9 cellular contexts compared by ENCODE assay signal in genomic region chr11:5600374-5600851, GRCh38. TPM values are rescaled to one million over a fixed set of nuclear protein-coding genes. Genes with fewer than 3 reads are reported as not detected.
DNase-seq lines count a peak whose midpoint lies in the region; ATAC-seq and TF ChIP-seq lines count a peak whose summit lies in the region.
"Had no signal": no experiment of that assay in that cellular context is flagged by ENCODE, and none has a peak within 500 bp of the region (broad histone marks: within the 10 kb centered on the region; RNA-seq: fewer than 3 reads in every experiment).

No MANE protein-coding gene starts in this region.

- H3K27me3 Mint-ChIP-seq in CD14-positive monocyte (ENCODE audit: low read depth in 3 of 3) (peaks cover 0 to 2% (median 0%) of the 10 kb centered on the region in 3 donors), neural crest cell (ENCODE audit: low read depth) (no peaks in the 10 kb centered on the region)

- H3K36me3 ChIP-seq in testis (ENCODE audit: low read depth, missing control alignments), result no peaks in the 10 kb centered on the region

- no peaks in the 10 kb centered on the region for H3K27me3 ChIP-seq in testis

- no peaks in the 10 kb centered on the region for H3K9me3 ChIP-seq in testis

- H3K9me3 Mint-ChIP-seq in CD14-positive monocyte, result no peaks in the 10 kb centered on the region
- no peaks in the 10 kb centered on the region for H3K9me3 Mint-ChIP-seq in neural crest cell

- peaks cover 8% of the 10 kb centered on the region for H3K4me1 ChIP-seq in testis

- H3K36me3 Mint-ChIP-seq in CD14-positive monocyte (peaks cover 3% of the 10 kb centered on the region in 2 donors), neural crest cell (ENCODE audit: low read depth) (no peaks in the 10 kb centered on the region)

- DNase-seq in CD14-positive monocyte (ENCODE audit: low spot score), result peak; percentile 61
- peak; percentile 60 for DNase-seq in NOMO-1 treated with DMSO at 0.1 percent for 48 hours (lab: John Stamatoyannopoulos, UW; ENCODE audit: unreplicated experiment)
- DNase-seq in activated T-cell treated with anti-CD3 and anti-CD28 coated beads for 24 hours (ENCODE audit: low read depth), result peak; percentile 38
- DNase-seq in fibroblast of mammary gland (ENCODE audit: low read depth), result peak; percentile 66
- DNase-seq in neural crest cell (ENCODE audit: low read depth, low spot score), result peak; percentile 47
- DNase-seq in testis, result peak; percentile 86

- peak overlapping the region in 1 of 2 donors; percentile 56 for H3K27ac ChIP-seq in testis

- H3K4me3 ChIP-seq in fibroblast of mammary gland (ENCODE audit: control insufficient read depth, low read depth, low read length), result no peak overlapping the region
- no peak overlapping the region for H3K4me3 ChIP-seq in testis

- intact Hi-C loops in CD14-positive monocyte (cut with micrococcal nuclease), result loop anchor here in 1 of 2 donors (10.0 kb wide), 1 partner anchor 204 kb away; the partner anchor contains the start of gene OR52N2
- intact Hi-C loops in testis (cut with DNase I; ENCODE audit: low total_unique reads), result no loop called here

- no peak overlapping the region for H3K27ac Mint-ChIP-seq in CD14-positive monocyte
- H3K27ac Mint-ChIP-seq in neural crest cell (ENCODE audit: unreplicated experiment), result no peak overlapping the region

- peak; percentile 90 for ATAC-seq in GM18873 (IDR thresholded peaks at IDR 0.05; ENCODE audit: low FRiP score, unreplicated experiment)
- peak; percentile 83 for ATAC-seq in HG03095 (IDR thresholded peaks at IDR 0.05; ENCODE audit: unreplicated experiment)

- TF ChIP-seq CTCF in CD14-positive monocyte (IDR thresholded peaks at IDR 0.05), result peak; percentile 79
- TF ChIP-seq CTCF in fibroblast of mammary gland (conservative IDR thresholded peaks at IDR 0.05; ENCODE audit: control insufficient read depth, insufficient read depth, low read depth, low read length), result peak; percentile 60
- TF ChIP-seq CTCF in neural crest cell (conservative IDR thresholded peaks at IDR 0.05), result peak; percentile 76
- peak; percentile 45 to 55 (median 55) for TF ChIP-seq CTCF in testis (IDR thresholded peaks at IDR 0.05)

- WGBS in testis, 2 donors, result 47 to 57% methylated on average over 9 of the region's 9 CpGs

- no peak overlapping the region for H3K4me3 Mint-ChIP-seq in CD14-positive monocyte
- peak overlapping the region; percentile 74 for H3K4me3 Mint-ChIP-seq in neural crest cell

- peaks cover 19% of the 10 kb centered on the region for H3K4me1 Mint-ChIP-seq in CD14-positive monocyte
- H3K4me1 Mint-ChIP-seq in neural crest cell, result peaks cover 35% of the 10 kb centered on the region

- TF ChIP-seq POLR2A in testis (IDR thresholded peaks at IDR 0.05), result no peak

RNA-seq across cellular contexts. Expression of gene TRIM6, which starts 4.0 kb away (rescaled TPM):
- polyA plus RNA-seq in CD14-positive monocyte, result under 1 TPM; 0.15 to 0.44 TPM
- 11.8 and 13.7 TPM in 2 replicates for total RNA-seq in neural crest cell
- total RNA-seq in testis, result 10 to 100 TPM in 1 of 2 donors, 1 to 10 TPM in 1; 9.1 to 10.6 TPM
- polyA plus RNA-seq in testis (ENCODE audit: insufficient read depth, low read depth, low replicate concordance), result 20.9 TPM

RNA-seq across cellular contexts. Expression of gene OR52B6, which starts 19.7 kb away (rescaled TPM):
- polyA plus RNA-seq in CD14-positive monocyte (not detected), testis (ENCODE audit: insufficient read depth, low read depth, low replicate concordance) (not detected)
- total RNA-seq in neural crest cell (not detected in 2 replicates), testis (not detected)
- total RNA-seq: T-helper 1 cell treated with Interleukin-12 subunit alpha and Interleukin-12 subunit beta and Interleukin-4 antibody, amounts not matched to agents 30 ng/mL and 1 ng/mL, for 36 hours had no signal

RNA-seq across cellular contexts. Expression of gene TRIM34, which starts 24.4 kb away (rescaled TPM):
- 10 to 100 TPM; 21.9 to 23.5 TPM for polyA plus RNA-seq in CD14-positive monocyte
- total RNA-seq in neural crest cell, result 1.1 TPM in 1 of 2 replicates, not detected in the other
- total RNA-seq in testis, result 1 to 10 TPM; 6.5 to 7.6 TPM
- 6.5 TPM for polyA plus RNA-seq in testis (ENCODE audit: insufficient read depth, low read depth, low replicate concordance)

RNA-seq across cellular contexts. Expression of gene OR52H1, which starts 52.1 kb away (rescaled TPM):
- not detected for polyA plus RNA-seq in CD14-positive monocyte
- not detected in 2 replicates for total RNA-seq in neural crest cell
- total RNA-seq in testis, result 1 to 10 TPM; 1.4 to 1.9 TPM
- polyA plus RNA-seq in testis (ENCODE audit: insufficient read depth, low read depth, low replicate concordance), result not detected
